Comparison of ENCODE assay signal across 15 cellular contexts in genomic region chr7:608361-608760, GRCh38.
DNase-seq lines count a peak whose midpoint lies in the region; TF ChIP-seq lines count a peak whose summit lies in the region.
"Had no signal": no experiment of that assay in that cellular context is flagged by ENCODE, and none has a peak within 500 bp of the region (broad histone marks: within the 10 kb centered on the region; RNA-seq: fewer than 3 reads in every experiment).

No MANE protein-coding gene starts in this region.

- H4K20me1 ChIP-seq in H9 (ENCODE audit: control insufficient read depth, insufficient read depth, insufficient read length), result peaks cover 8% of the 10 kb centered on the region

- no peak overlapping the region for H2AFZ ChIP-seq in H9 (ENCODE audit: low read length)
- no peak overlapping the region for H2AFZ ChIP-seq in neuronal stem cell (ENCODE audit: low read length)

- no peaks in the 10 kb centered on the region for H3K36me3 ChIP-seq in neuronal stem cell (replicated peaks in 1 of 2; ENCODE audit: control insufficient read depth in 2 of 2, insufficient read depth in 2 of 2, low read length in 2 of 2)
- H3K36me3 ChIP-seq: right atrium auricular region had no signal

- no peak overlapping the region for H2BK20ac ChIP-seq in H9 (ENCODE audit: low read depth, low read length, poor library complexity, severe bottlenecking)

- H3K56ac ChIP-seq in H9 (ENCODE audit: insufficient read length, low read depth, low read length), result no peak overlapping the region

- no peaks in the 10 kb centered on the region for H3K79me2 ChIP-seq in H9 (ENCODE audit: insufficient read depth, low read length)

- no peak overlapping the region for H3K23ac ChIP-seq in H9 (ENCODE audit: insufficient read length, low read depth, low read length)
- no peak overlapping the region for H3K23ac ChIP-seq in neuronal stem cell (ENCODE audit: low read depth, low read length, poor library complexity)

- peak overlapping the region; percentile 67 for H3K27ac Mint-ChIP-seq in T-helper 2 cell treated with Interferon-gamma antibody and Interleukin-4, amounts not matched to agents 5 μg/mL and 100 μg/mL, for 36 hours
- H3K27ac Mint-ChIP-seq in H9, result peak overlapping the region; percentile 69 to 92 (median 75); a peak in 4 of 7 replicates

- H3K9me3 ChIP-seq in H9 (ENCODE audit: control insufficient read depth, low read depth, low read length) (no peaks in the 10 kb centered on the region), neuronal stem cell (replicated peaks in 1 of 2; ENCODE audit: control insufficient read depth in 2 of 2, insufficient read depth in 1 of 2, low read depth in 1 of 2, low read length in 2 of 2) (no peaks in the 10 kb centered on the region)
- H3K9me3 ChIP-seq: right atrium auricular region had no signal

- H3K36me3 Mint-ChIP-seq in T-helper 2 cell treated with Interferon-gamma antibody and Interleukin-4, amounts not matched to agents 5 μg/mL and 100 μg/mL, for 36 hours (ENCODE audit: low read depth), result peaks cover 30% of the 10 kb centered on the region
- H3K36me3 Mint-ChIP-seq in H9 (ENCODE audit: insufficient read depth in 1 of 3, low read depth in 3 of 3), result peaks cover 6 to 10% (median 8%) of the 10 kb centered on the region in 3 experiments; a peak in 5 of 7 replicates

- H4K5ac ChIP-seq in H9 (ENCODE audit: insufficient read length, low read depth, low read length), result no peak overlapping the region

- no peak overlapping the region for H3K9ac ChIP-seq in H9 (ENCODE audit: extremely low read depth, insufficient read length, low read length)
- no peak overlapping the region for H3K9ac ChIP-seq in neuronal stem cell (ENCODE audit: low read depth, low read length, poor library complexity)

- no peak for TF ChIP-seq CTCF in H9 (conservative IDR thresholded peaks at IDR 0.05)
- no peak for TF ChIP-seq CTCF in coronary artery (IDR thresholded peaks at IDR 0.05)

- no peak overlapping the region for H2BK15ac ChIP-seq in H9 (ENCODE audit: low read depth, low read length)
- H2BK15ac ChIP-seq in neuronal stem cell (ENCODE audit: low read length), result no peak overlapping the region

- H4K91ac ChIP-seq in H9 (ENCODE audit: insufficient read length, low read depth, low read length) (no peak overlapping the region), neuronal stem cell (ENCODE audit: low read depth, low read length, poor library complexity) (no peak overlapping the region)

- H3K18ac ChIP-seq in H9 (ENCODE audit: insufficient read length, low read depth, low read length) (no peak overlapping the region), neuronal stem cell (ENCODE audit: low read length) (peak overlapping the region; percentile 70)

- H2BK120ac ChIP-seq in H9 (ENCODE audit: low read depth, low read length, poor library complexity, severe bottlenecking) (no peak overlapping the region), neuronal stem cell (ENCODE audit: low read depth, low read length) (no peak overlapping the region)

- H2BK5ac ChIP-seq in H9 (ENCODE audit: insufficient read length, low read length) (no peak overlapping the region), neuronal stem cell (ENCODE audit: low read length) (no peak overlapping the region)

- H2AK5ac ChIP-seq in H9 (ENCODE audit: insufficient read length, low read length) (no peak overlapping the region), neuronal stem cell (ENCODE audit: low read depth, low read length) (no peak overlapping the region)

- H2BK12ac ChIP-seq in H9 (ENCODE audit: insufficient read length, low read depth, low read length), result no peak overlapping the region
- H2BK12ac ChIP-seq in neuronal stem cell (ENCODE audit: low read length), result no peak overlapping the region

- WGBS in H9 (ENCODE audit: extremely low coverage, insufficient read length, low lambda C conversion rate), result no CpG with 5 or more reads among the region's 2 CpGs
- WGBS in neuronal stem cell (ENCODE audit: extremely low coverage in 2 of 2, insufficient read length in 2 of 2, insufficient replicate concordance in 1 of 2), 2 donors, result no CpG with 5 or more reads among the region's 2 CpGs

- H3K4ac ChIP-seq in H9 (ENCODE audit: low read depth, low read length) (no peak overlapping the region; the same call in 1 of the 2 replicates), neuronal stem cell (ENCODE audit: low read length) (no peak overlapping the region)

- H3K79me1 ChIP-seq in H9 (ENCODE audit: insufficient read depth, low read depth, low read length, poor library complexity, severe bottlenecking) (no peaks in the 10 kb centered on the region), neuronal stem cell (ENCODE audit: low read depth, low read length) (no peaks in the 10 kb centered on the region)

- H3K9me3 Mint-ChIP-seq in T-helper 2 cell treated with Interferon-gamma antibody and Interleukin-4, amounts not matched to agents 5 μg/mL and 100 μg/mL, for 36 hours, result peaks cover 6% of the 10 kb centered on the region
- peaks cover 0 to 3% of the 10 kb centered on the region in 2 experiments; a peak in 1 of 5 replicates for H3K9me3 Mint-ChIP-seq in H9

- H3K4me3 ChIP-seq in coronary artery, result no peak overlapping the region
- H3K4me3 ChIP-seq in neuronal stem cell (ENCODE audit: low read length in 2 of 2), result no peak overlapping the region
- H3K4me3 ChIP-seq: right atrium auricular region had no signal

- H3K27ac ChIP-seq in H9 (ENCODE audit: insufficient read length, low read depth, low read length) (no peak overlapping the region), coronary artery (peak overlapping the region; percentile 28 to 82), neuronal stem cell (replicated peaks; ENCODE audit: low read length) (no peak overlapping the region)
- H3K27ac ChIP-seq: 22Rv1, epithelial cell of prostate had no signal

- no peak overlapping the region for H3K4me2 ChIP-seq in H9 (ENCODE audit: insufficient read depth, insufficient read length, low read length)
- H3K4me2 ChIP-seq in neuronal stem cell (ENCODE audit: insufficient read depth, low read length, poor library complexity, severe bottlenecking), result no peak overlapping the region

- H3K27me3 Mint-ChIP-seq in T-helper 2 cell treated with Interferon-gamma antibody and Interleukin-4, amounts not matched to agents 5 μg/mL and 100 μg/mL, for 36 hours (ENCODE audit: low read depth), result no peaks in the 10 kb centered on the region
- H3K27me3 Mint-ChIP-seq in H9 (ENCODE audit: low read depth), result no peaks in the 10 kb centered on the region; the same call in 1 of the 2 replicates

- H4K8ac ChIP-seq in H9 (replicated peaks; ENCODE audit: insufficient read length, low read depth, low read length) (no peak overlapping the region), neuronal stem cell (ENCODE audit: low read depth, low read length) (no peak overlapping the region)

- no peak overlapping the region for H3T11ph ChIP-seq in H9 (ENCODE audit: low read length)

- H3K4me1 ChIP-seq in H9 (ENCODE audit: insufficient read depth, low read length) (no peaks in the 10 kb centered on the region), neuronal stem cell (ENCODE audit: control insufficient read depth in 2 of 2, insufficient read depth in 1 of 2, low read depth in 1 of 2, low read length in 2 of 2) (peaks cover 11 to 26% of the 10 kb centered on the region in 2 donors)

- H3K23me2 ChIP-seq in H9 (ENCODE audit: insufficient read length, low read depth, low read length, poor library complexity, severe bottlenecking), result peaks cover 2% of the 10 kb centered on the region

- DNase-seq in T-helper 2 cell treated with Interferon-gamma antibody and Interleukin-4, amounts not matched to agents 5 μg/mL and 100 μg/mL, for 36 hours (ENCODE audit: low spot score), result no peak
- DNase-seq in T-helper 2 cell, result no peak
- no peak for DNase-seq in H9
- DNase-seq in coronary artery (ENCODE audit: low spot score), result peak; percentile 41
- DNase-seq in neuronal stem cell (ENCODE audit: low spot score), result no peak
- DNase-seq in central memory CD4-positive, alpha-beta T cell, result no peak
- DNase-seq in GM19240 (ENCODE audit: insufficient read length, low spot score), result no peak
- no peak for DNase-seq in ecto neural progenitor cell (ENCODE audit: low spot score)
- DNase-seq: caudate nucleus, NCI-H1694 treated with DMSO at 0.1 percent for 48 hours, NCI-H510A, SW 1271 had no signal

- H3K27me3 ChIP-seq in H9 (ENCODE audit: insufficient read depth, low read length) (no peaks in the 10 kb centered on the region), neuronal stem cell (ENCODE audit: control insufficient read depth in 3 of 3, insufficient read depth in 3 of 3, low read depth in 1 of 3, low read length in 3 of 3) (no peaks in the 10 kb centered on the region)
- H3K27me3 ChIP-seq: right atrium auricular region had no signal

- H3K4me3 Mint-ChIP-seq in T-helper 2 cell treated with Interferon-gamma antibody and Interleukin-4, amounts not matched to agents 5 μg/mL and 100 μg/mL, for 36 hours, result no peak overlapping the region
- H3K4me3 Mint-ChIP-seq in H9, result no peak overlapping the region

- H3K14ac ChIP-seq in H9 (ENCODE audit: insufficient read depth, low read length) (no peak overlapping the region), neuronal stem cell (ENCODE audit: low read length) (no peak overlapping the region)

- peaks cover 39% of the 10 kb centered on the region for H3K4me1 Mint-ChIP-seq in T-helper 2 cell treated with Interferon-gamma antibody and Interleukin-4, amounts not matched to agents 5 μg/mL and 100 μg/mL, for 36 hours (ENCODE audit: low read depth)
- peaks cover 10 to 15% of the 10 kb centered on the region in 2 experiments for H3K4me1 Mint-ChIP-seq in H9

Comparison
In these comparisons a context has a peak if more than half of its experiments do, and no peak if none do; other contexts are left out.
1. H3K27ac ChIP-seq: peak in coronary artery (2 of 2); none in H9 (single experiment) and neuronal stem cell (single experiment).